ENCODE assay signal across 17 cellular contexts in the genomic region with DNA sequence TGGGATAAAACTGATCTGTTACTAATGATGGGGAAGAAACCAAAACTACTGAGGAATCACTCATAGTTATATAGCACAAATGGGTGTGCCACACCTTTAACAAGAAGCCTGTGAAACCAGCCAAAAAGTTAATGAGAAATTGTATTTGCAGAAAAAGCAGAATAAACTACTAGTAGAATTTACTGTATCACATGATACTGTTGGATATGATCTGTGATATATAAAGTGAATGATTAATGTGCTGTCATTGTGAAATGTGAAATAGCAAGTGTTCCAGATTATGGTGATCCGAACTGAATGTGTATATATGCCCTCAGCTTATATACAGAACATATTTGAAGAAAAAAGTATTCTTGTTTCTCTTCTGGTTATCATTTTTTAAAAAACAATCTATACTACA.
"Had no signal": no experiment of that assay in that cellular context is flagged by ENCODE, and none has a peak within 500 bp of the region (broad histone marks: within the 10 kb centered on the region; RNA-seq: fewer than 3 reads in every experiment).

No MANE protein-coding gene starts in this region.

- H3K27me3 ChIP-seq: ascending aorta, breast epithelium, gastroesophageal sphincter, left lung had no signal

- H3K27ac Mint-ChIP-seq: activated naive CD4-positive, alpha-beta T cell treated with anti-CD3 and anti-CD28 coated beads, Interleukin-2, amount 10 ng/mL, durations not matched to agents 7 days and 5 days had no signal

- H3K9me3 ChIP-seq: ascending aorta, breast epithelium, gastroesophageal sphincter, left lung had no signal

- H3K9me3 Mint-ChIP-seq: activated naive CD4-positive, alpha-beta T cell treated with anti-CD3 and anti-CD28 coated beads, Interleukin-2, amount 10 ng/mL, durations not matched to agents 7 days and 5 days; natural killer cell had no signal

- H3K4me3 Mint-ChIP-seq: activated naive CD4-positive, alpha-beta T cell treated with anti-CD3 and anti-CD28 coated beads, Interleukin-2, amount 10 ng/mL, durations not matched to agents 7 days and 5 days; natural killer cell had no signal

- H3K27ac ChIP-seq: ascending aorta, breast epithelium, gastroesophageal sphincter, left lung had no signal

- H3K4me1 ChIP-seq: breast epithelium had no signal

- DNase-seq: activated CD4-positive, alpha-beta T cell treated with anti-CD3 and anti-CD28 coated beads for 1 hour; activated CD4-positive, alpha-beta T cell treated with anti-CD3 and anti-CD28 coated beads, Interleukin-2, amount 50 U/mL, for 4 hours; activated naive CD4-positive, alpha-beta T cell treated with anti-CD3 and anti-CD28 coated beads, Interleukin-2, amount 10 ng/mL, durations not matched to agents 7 days and 5 days; activated T-cell treated with anti-CD3 and anti-CD28 coated beads for 4 hours; dermis blood vessel endothelial cell; left lung; natural killer cell; nucleus accumbens; right cardiac atrium; small intestine; stimulated activated CD4-positive, alpha-beta T cell treated with anti-CD3 and anti-CD28 coated beads, Interleukin-4, amount 100 ng/mL, for 24 hours; stimulated activated naive CD8-positive, alpha-beta T cell treated with anti-CD3 and anti-CD28 coated beads, Interleukin-15, Interleukin-2, amounts not matched to agents 100 U/mL and 50 U/mL, for 24 hours; T-helper 9 cell; trophoblast cell had no signal

- H3K36me3 Mint-ChIP-seq: natural killer cell had no signal

- H3K4me3 ChIP-seq: ascending aorta, breast epithelium, gastroesophageal sphincter, left lung had no signal

- ATAC-seq: gastroesophageal sphincter; left lung; natural killer cell; right cardiac atrium; stimulated activated naive CD8-positive, alpha-beta T cell treated with anti-CD3 and anti-CD28 coated beads, Interleukin-15, Interleukin-2, amounts not matched to agents 100 U/mL and 50 U/mL, for 24 hours had no signal

- H3K27me3 Mint-ChIP-seq: activated naive CD4-positive, alpha-beta T cell treated with anti-CD3 and anti-CD28 coated beads, Interleukin-2, amount 10 ng/mL, durations not matched to agents 7 days and 5 days had no signal
